In the genomic region with DNA sequence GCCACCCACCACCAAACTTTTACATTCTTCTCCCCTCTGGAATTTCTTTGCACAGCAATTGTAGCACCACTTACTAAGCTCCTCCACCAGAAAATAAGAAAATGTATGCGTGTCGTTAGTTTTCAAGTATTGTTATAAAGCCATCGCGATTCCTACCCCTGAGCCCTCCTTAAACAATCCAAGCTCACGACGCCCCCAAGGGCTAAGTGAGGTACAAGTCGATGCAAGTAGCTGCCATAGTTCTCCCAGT, we compare ENCODE assay signal across 8 cellular contexts. TPM values are rescaled to one million over a fixed set of nuclear protein-coding genes. Genes with fewer than 3 reads are reported as not detected.
DNase-seq lines count a peak whose midpoint lies in the region; ATAC-seq and TF ChIP-seq lines count a peak whose summit lies in the region.

No MANE protein-coding gene starts in this region.

- no peaks in the 10 kb centered on the region for H3K9me3 Mint-ChIP-seq in activated CD4-positive, alpha-beta T cell treated with anti-CD3 and anti-CD28 coated beads, Interleukin-2, amount 10 ng/mL, durations not matched to agents 7 days and 5 days
- no peaks in the 10 kb centered on the region for H3K9me3 Mint-ChIP-seq in endodermal cell
- H3K9me3 Mint-ChIP-seq in neural crest cell = no peaks in the 10 kb centered on the region

- H3K27me3 Mint-ChIP-seq in activated CD4-positive, alpha-beta T cell treated with anti-CD3 and anti-CD28 coated beads, Interleukin-2, amount 10 ng/mL, durations not matched to agents 7 days and 5 days = peaks cover 21% of the 10 kb centered on the region
- H3K27me3 Mint-ChIP-seq in endodermal cell (ENCODE audit: insufficient read depth) (peaks cover 15% of the 10 kb centered on the region), neural crest cell (ENCODE audit: low read depth) (peaks cover 59% of the 10 kb centered on the region)

- peaks cover 3% of the 10 kb centered on the region for H3K36me3 ChIP-seq in endodermal cell (ENCODE audit: control insufficient read depth, insufficient read depth, low read length)

- H3K27ac ChIP-seq in RWPE1 (peak overlapping the region; percentile 93), endodermal cell (ENCODE audit: low read depth, low read length) (no peak overlapping the region)

- H3K4me3 Mint-ChIP-seq in activated CD4-positive, alpha-beta T cell treated with anti-CD3 and anti-CD28 coated beads, Interleukin-2, amount 10 ng/mL, durations not matched to agents 7 days and 5 days = peak overlapping the region; percentile 83
- H3K4me3 Mint-ChIP-seq in endodermal cell (peak overlapping the region; percentile 80), neural crest cell (peak overlapping the region; percentile 94)

- peaks cover 27% of the 10 kb centered on the region for H3K36me3 Mint-ChIP-seq in activated CD4-positive, alpha-beta T cell treated with anti-CD3 and anti-CD28 coated beads, Interleukin-2, amount 10 ng/mL, durations not matched to agents 7 days and 5 days (ENCODE audit: low read depth)
- H3K36me3 Mint-ChIP-seq in endodermal cell (ENCODE audit: low read depth) (peaks cover 16% of the 10 kb centered on the region), neural crest cell (ENCODE audit: low read depth) (peaks cover 5% of the 10 kb centered on the region)

- H3K4me1 Mint-ChIP-seq in activated CD4-positive, alpha-beta T cell treated with anti-CD3 and anti-CD28 coated beads, Interleukin-2, amount 10 ng/mL, durations not matched to agents 7 days and 5 days = peaks cover 44% of the 10 kb centered on the region
- H3K4me1 Mint-ChIP-seq in endodermal cell (peaks cover 56% of the 10 kb centered on the region), neural crest cell (peaks cover 37% of the 10 kb centered on the region)

- peaks cover 10% of the 10 kb centered on the region for H3K4me1 ChIP-seq in endodermal cell (ENCODE audit: control insufficient read depth, insufficient read depth, low read length)

- H3K27me3 ChIP-seq in endodermal cell (ENCODE audit: control insufficient read depth, insufficient read depth, low read length, poor library complexity, severe bottlenecking) = peaks cover 8% of the 10 kb centered on the region

- no peak for ATAC-seq in GM18868 (IDR thresholded peaks at IDR 0.05; ENCODE audit: unreplicated experiment)

- peak overlapping the region; percentile 91 for H3K9ac ChIP-seq in endodermal cell (ENCODE audit: extremely low read depth, low read length, poor library complexity, severe bottlenecking)

- H3K4me3 ChIP-seq in endodermal cell (ENCODE audit: low read length) = peak overlapping the region; percentile 87

- H3K27ac Mint-ChIP-seq in activated CD4-positive, alpha-beta T cell treated with anti-CD3 and anti-CD28 coated beads, Interleukin-2, amount 10 ng/mL, durations not matched to agents 7 days and 5 days = peak overlapping the region; percentile 85
- H3K27ac Mint-ChIP-seq in endodermal cell (peak overlapping the region; percentile 97), neural crest cell (ENCODE audit: unreplicated experiment) (peak overlapping the region; percentile 83)

- POLR2A ChIA-PET in activated CD4-positive, alpha-beta T cell treated with anti-CD3 and anti-CD28 coated beads, Interleukin-2, amount 10 ng/mL, durations not matched to agents 7 days and 5 days (lab: Charles Lee) = interaction anchor here (0.5 to 0.9 kb wide), 2 partner anchors 27 to 101 kb away, joined by 3 to 4 read pairs; no protein-coding TSS in a partner anchor
- POLR2A ChIA-PET in RWPE1 (lab: Yijun Ruan, JAX; ENCODE audit: low non-redundant PET) = interaction anchor here (0.9 to 1.6 kb wide), 2 partner anchors 13 to 26 kb away, joined by 3 to 10 read pairs; no protein-coding TSS in a partner anchor

- peak; percentile 21 for DNase-seq in activated CD4-positive, alpha-beta T cell treated with anti-CD3 and anti-CD28 coated beads, Interleukin-2, amount 10 ng/mL, durations not matched to agents 7 days and 5 days
- no peak for DNase-seq in activated CD4-positive, alpha-beta T cell treated with anti-CD3 and anti-CD28 coated beads for 48 hours
- DNase-seq in RWPE1 (ENCODE audit: low spot score) (peak; percentile 57), endodermal cell (peak; percentile 79), neural crest cell (ENCODE audit: low read depth, low spot score) (peak; percentile 10), NOMO-1 treated with DMSO at 0.1 percent for 48 hours (lab: John Stamatoyannopoulos, UW; ENCODE audit: unreplicated experiment) (no peak), NOMO-1 treated with dmso at 0.1 percent for 144 hours (lab: John Stamatoyannopoulos, UW; ENCODE audit: unreplicated experiment) (no peak)

- 0% methylated on average over 3 to 7 of the region's 7 CpGs for WGBS in endodermal cell (ENCODE audit: insufficient coverage in 1 of 2, insufficient read length in 1 of 2), 2 experiments

- CTCF ChIA-PET in activated CD4-positive, alpha-beta T cell treated with anti-CD3 and anti-CD28 coated beads, Interleukin-2, amount 10 ng/mL, durations not matched to agents 7 days and 5 days (lab: Charles Lee) = interaction anchor here (1.5 to 1.6 kb wide), 3 partner anchors 13 to 26 kb away, joined by 3 to 5 read pairs (median 3); no protein-coding TSS in a partner anchor
- CTCF ChIA-PET in RWPE1 (lab: Yijun Ruan, JAX) = interaction anchor here (0.7 to 2.6 kb wide), 5 partner anchors 13 to 296 kb away, joined by 3 to 9 read pairs (median 3); no protein-coding TSS in a partner anchor

- H3K9me3 ChIP-seq in endodermal cell (ENCODE audit: control insufficient read depth, low read length) = no peaks in the 10 kb centered on the region

- no peak for TF ChIP-seq CTCF in RWPE1 (conservative IDR thresholded peaks at IDR 0.05; ENCODE audit: low read depth)
- TF ChIP-seq CTCF in endodermal cell (conservative IDR thresholded peaks at IDR 0.05) = peak; percentile 54
- peak; percentile 27 for TF ChIP-seq CTCF in neural crest cell (conservative IDR thresholded peaks at IDR 0.05)

RNA-seq across cellular contexts. Expression of gene FRAT2, which starts 1.3 kb away (rescaled TPM):
- 10 to 100 TPM in 1 of 2 experiments, 1 to 10 TPM in 1; 9.0 to 10.7 TPM for total RNA-seq in activated CD4-positive, alpha-beta T cell treated with anti-CD3 and anti-CD28 coated beads, Interleukin-2, amount 10 ng/mL, durations not matched to agents 7 days and 5 days
- total RNA-seq in endodermal cell (10 to 100 TPM; 31.0 to 35.2 TPM), neural crest cell (8.6 and 8.8 TPM in 2 replicates)
- 12.1 TPM for polyA plus RNA-seq in endodermal cell (2013, experiment 1 of 2)
- 8.5 TPM for polyA plus RNA-seq in endodermal cell (2013, experiment 2 of 2)

RNA-seq across cellular contexts. Expression of gene FRAT1, which starts 14.2 kb away (rescaled TPM):
- total RNA-seq in activated CD4-positive, alpha-beta T cell treated with anti-CD3 and anti-CD28 coated beads, Interleukin-2, amount 10 ng/mL, durations not matched to agents 7 days and 5 days = 1 to 10 TPM; 5.8 to 6.2 TPM
- total RNA-seq in endodermal cell (1 to 10 TPM; 6.5 to 7.3 TPM), neural crest cell (1.6 and 2.2 TPM in 2 replicates)
- 3.2 TPM for polyA plus RNA-seq in endodermal cell (2013, experiment 1 of 2)
- polyA plus RNA-seq in endodermal cell (2013, experiment 2 of 2) = 2.2 TPM

RNA-seq across cellular contexts. Expression of gene ARHGAP19, which starts 40.8 kb away (rescaled TPM):
- total RNA-seq in activated CD4-positive, alpha-beta T cell treated with anti-CD3 and anti-CD28 coated beads, Interleukin-2, amount 10 ng/mL, durations not matched to agents 7 days and 5 days = 10 to 100 TPM; 56.6 to 58.5 TPM
- total RNA-seq in endodermal cell = 10 to 100 TPM; 26.8 to 47.6 TPM
- 31.1 TPM for polyA plus RNA-seq in endodermal cell (2013, experiment 1 of 2)
- 30.3 TPM for polyA plus RNA-seq in endodermal cell (2013, experiment 2 of 2)
- total RNA-seq in neural crest cell = 30.3 and 32.1 TPM in 2 replicates

Comparison
In these comparisons a context has a peak if more than half of its experiments do, and no peak if none do; other contexts are left out.
1. DNase-seq: peak in activated CD4-positive, alpha-beta T cell treated with anti-CD3 and anti-CD28 coated beads, Interleukin-2, amount 10 ng/mL, durations not matched to agents 7 days and 5 days (single experiment), RWPE1 (single experiment), endodermal cell (single experiment) and neural crest cell (single experiment); none in activated CD4-positive, alpha-beta T cell treated with anti-CD3 and anti-CD28 coated beads for 48 hours (single experiment), NOMO-1 treated with DMSO at 0.1 percent for 48 hours (single experiment) and NOMO-1 treated with dmso at 0.1 percent for 144 hours (single experiment).
2. Peak in every context shown above with its lines, with median percentiles within 50 percentile points of each other: H3K27ac Mint-ChIP-seq and H3K4me3 Mint-ChIP-seq.